Comparison of ENCODE assay signal across 8 cellular contexts in genomic region chr6:20403766-20404640, GRCh38. TPM values are rescaled to one million over a fixed set of nuclear protein-coding genes. Genes with fewer than 3 reads are reported as not detected.
DNase-seq lines count a peak whose midpoint lies in the region; ATAC-seq and TF ChIP-seq lines count a peak whose summit lies in the region.

No MANE protein-coding gene starts in this region.

- H2AK5ac ChIP-seq in H9 (ENCODE audit: insufficient read length, low read length) = no peak overlapping the region

- no peak overlapping the region for H3T11ph ChIP-seq in H9 (ENCODE audit: low read length)

- no peak overlapping the region for H4K8ac ChIP-seq in H9 (replicated peaks; ENCODE audit: insufficient read length, low read depth, low read length)

- WGBS in H9 (ENCODE audit: extremely low coverage, insufficient read length, low lambda C conversion rate) = no CpG with 5 or more reads among the region's 38 CpGs

- peaks cover 39% of the 10 kb centered on the region for H3K79me2 ChIP-seq in H9 (ENCODE audit: insufficient read depth, low read length)

- H4K91ac ChIP-seq in H9 (ENCODE audit: insufficient read length, low read depth, low read length) = no peak overlapping the region

- no peak for ATAC-seq in CD4-positive, alpha-beta T cell (ENCODE audit: poor library complexity)
- peak; percentile 18 to 27 for ATAC-seq in activated CD4-positive, CD25-positive, alpha-beta regulatory T cell treated with anti-CD3 and anti-CD28 coated beads, Interleukin-2, amount 50 U/mL, for 24 hours
- peak; percentile 17 for ATAC-seq in central memory CD8-positive, alpha-beta T cell (replicated peaks; ENCODE audit: extremely low read depth, poor library complexity, severe bottlenecking)
- ATAC-seq in lower lobe of right lung = no peak

- H2BK15ac ChIP-seq in H9 (ENCODE audit: low read depth, low read length) = no peak overlapping the region

- no peak for TF ChIP-seq CTCF in CD4-positive, alpha-beta T cell (IDR thresholded peaks at IDR 0.05)
- TF ChIP-seq CTCF in H9 (conservative IDR thresholded peaks at IDR 0.05) = no peak
- TF ChIP-seq CTCF in lower lobe of right lung (IDR thresholded peaks at IDR 0.05) = no peak

- H3K27ac ChIP-seq in CD4-positive, alpha-beta T cell (ENCODE audit: low read depth, low read length) = peak overlapping the region; percentile 85
- H3K27ac ChIP-seq in H9 (ENCODE audit: insufficient read length, low read depth, low read length) (peak overlapping the region; percentile 24), lower lobe of right lung (peak overlapping the region; percentile 81)

- POLR2A ChIA-PET in CD4-positive, alpha-beta T cell (lab: Charles Lee) = interaction anchor here (0.6 to 4.1 kb wide), 27 partner anchors 9 to 1190 kb away, joined by 3 to 179 read pairs (median 5); partner anchors contain the start of genes CDKAL1, MBOAT1 and SOX4

- no peaks in the 10 kb centered on the region for H3K9me3 Mint-ChIP-seq in CD4-positive, alpha-beta T cell
- no peaks in the 10 kb centered on the region for H3K9me3 Mint-ChIP-seq in H9
- no peaks in the 10 kb centered on the region for H3K9me3 Mint-ChIP-seq in central memory CD8-positive, alpha-beta T cell

- no peaks in the 10 kb centered on the region for H3K9me3 ChIP-seq in CD4-positive, alpha-beta T cell (ENCODE audit: control insufficient read depth, low read length)
- no peaks in the 10 kb centered on the region for H3K9me3 ChIP-seq in H9 (ENCODE audit: control insufficient read depth, low read depth, low read length)
- H3K9me3 ChIP-seq in lower lobe of right lung = no peaks in the 10 kb centered on the region

- H2BK20ac ChIP-seq in H9 (ENCODE audit: low read depth, low read length, poor library complexity, severe bottlenecking) = no peak overlapping the region

- H3K23me2 ChIP-seq in H9 (ENCODE audit: insufficient read length, low read depth, low read length, poor library complexity, severe bottlenecking) = peaks cover 12% of the 10 kb centered on the region

- no peak overlapping the region for H2AFZ ChIP-seq in H9 (ENCODE audit: low read length)

- no peak overlapping the region for H3K56ac ChIP-seq in H9 (ENCODE audit: insufficient read length, low read depth, low read length)

- H3K27me3 Mint-ChIP-seq in CD4-positive, alpha-beta T cell = no peaks in the 10 kb centered on the region
- peaks cover 3% of the 10 kb centered on the region for H3K27me3 Mint-ChIP-seq in H9 (ENCODE audit: low read depth)
- H3K27me3 Mint-ChIP-seq in central memory CD8-positive, alpha-beta T cell = no peaks in the 10 kb centered on the region

- no peaks in the 10 kb centered on the region for H3K36me3 ChIP-seq in lower lobe of right lung

- H3K4ac ChIP-seq in H9 (ENCODE audit: low read depth, low read length) = no peak overlapping the region; the same call in 1 of the 2 replicates

- peak in 9 of 10 experiments; percentile 24 to 62 (median 43) for DNase-seq in CD4-positive, alpha-beta T cell
- DNase-seq in H9 (peak; percentile 56), NCI-H146 treated with DMSO at 0.1 percent for 48 hours (lab: John Stamatoyannopoulos, UW; ENCODE audit: unreplicated experiment) (peak; percentile 9), lower lobe of right lung (no peak), posterior vena cava (ENCODE audit: low spot score) (no peak)
- peak; percentile 38 to 56 for DNase-seq in central memory CD8-positive, alpha-beta T cell (ENCODE audit: low spot score in 2 of 2)
- DNase-seq in stimulated activated CD8-positive, alpha-beta memory T cell treated with anti-CD3 and anti-CD28 coated beads, Interleukin-12 subunit alpha, Interleukin-12 subunit beta, amount 100 ng/mL, for 4 hours (ENCODE audit: low read depth) = peak; percentile 75

- H3K27ac Mint-ChIP-seq in CD4-positive, alpha-beta T cell = peak overlapping the region; percentile 90
- peak overlapping the region; percentile 92 to 99 (median 99) for H3K27ac Mint-ChIP-seq in H9
- H3K27ac Mint-ChIP-seq in central memory CD8-positive, alpha-beta T cell (ENCODE audit: low read depth) = peak overlapping the region; percentile 93

- peak overlapping the region; percentile 93 for H3K9ac ChIP-seq in H9 (ENCODE audit: extremely low read depth, insufficient read length, low read length)

- peak overlapping the region; percentile 79 for H3K4me3 ChIP-seq in lower lobe of right lung

- peak overlapping the region; percentile 95 for H3K4me3 Mint-ChIP-seq in CD4-positive, alpha-beta T cell
- peak overlapping the region; percentile 92 to 100 for H3K4me3 Mint-ChIP-seq in H9
- peak overlapping the region; percentile 86 for H3K4me3 Mint-ChIP-seq in central memory CD8-positive, alpha-beta T cell

- H3K4me2 ChIP-seq in H9 (ENCODE audit: insufficient read depth, insufficient read length, low read length) = peak overlapping the region; percentile 75

- H4K5ac ChIP-seq in H9 (ENCODE audit: insufficient read length, low read depth, low read length) = no peak overlapping the region

- peaks cover 5% of the 10 kb centered on the region for H3K79me1 ChIP-seq in H9 (ENCODE audit: insufficient read depth, low read depth, low read length, poor library complexity, severe bottlenecking)

- no peak overlapping the region for H2BK120ac ChIP-seq in H9 (ENCODE audit: low read depth, low read length, poor library complexity, severe bottlenecking)

- peak overlapping the region; percentile 90 for H3K14ac ChIP-seq in H9 (ENCODE audit: insufficient read depth, low read length)

- no peak overlapping the region for H3K23ac ChIP-seq in H9 (ENCODE audit: insufficient read length, low read depth, low read length)

- H3K18ac ChIP-seq in H9 (ENCODE audit: insufficient read length, low read depth, low read length) = peak overlapping the region; percentile 85

- no peak overlapping the region for H2BK5ac ChIP-seq in H9 (ENCODE audit: insufficient read length, low read length)

- no peaks in the 10 kb centered on the region for H3K27me3 ChIP-seq in CD4-positive, alpha-beta T cell (ENCODE audit: control insufficient read depth, insufficient read depth, low read length)
- H3K27me3 ChIP-seq in H9 (ENCODE audit: insufficient read depth, low read length) (no peaks in the 10 kb centered on the region), lower lobe of right lung (ENCODE audit: low read depth) (no peaks in the 10 kb centered on the region)

- H3K4me1 Mint-ChIP-seq in CD4-positive, alpha-beta T cell (ENCODE audit: low read depth) = peaks cover 69% of the 10 kb centered on the region
- peaks cover 20 to 29% of the 10 kb centered on the region in 2 experiments for H3K4me1 Mint-ChIP-seq in H9
- H3K4me1 Mint-ChIP-seq in central memory CD8-positive, alpha-beta T cell = peaks cover 60% of the 10 kb centered on the region

- peaks cover 23% of the 10 kb centered on the region for H3K36me3 Mint-ChIP-seq in CD4-positive, alpha-beta T cell (ENCODE audit: low read depth)
- H3K36me3 Mint-ChIP-seq in H9 (ENCODE audit: insufficient read depth in 1 of 3, low read depth in 3 of 3) = peaks cover 16 to 22% (median 18%) of the 10 kb centered on the region in 3 experiments
- peaks cover 19% of the 10 kb centered on the region for H3K36me3 Mint-ChIP-seq in central memory CD8-positive, alpha-beta T cell (ENCODE audit: insufficient read depth)

- CTCF ChIA-PET in CD4-positive, alpha-beta T cell (lab: Charles Lee) = interaction anchor here (0.6 to 1.4 kb wide), 18 partner anchors 9 to 201 kb away, joined by 3 to 18 read pairs (median 4); partner anchors contain the start of gene CDKAL1

- no peaks in the 10 kb centered on the region for H4K20me1 ChIP-seq in H9 (ENCODE audit: control insufficient read depth, insufficient read depth, insufficient read length)

- H3K4me1 ChIP-seq in H9 (ENCODE audit: insufficient read depth, low read length) = no peaks in the 10 kb centered on the region; the same call in 1 of the 2 replicates
- peaks cover 12% of the 10 kb centered on the region for H3K4me1 ChIP-seq in lower lobe of right lung

- intact Hi-C loops in CD4-positive, alpha-beta T cell (cut with DNase I, micrococcal nuclease) = loop anchor here (1.0 to 5.0 kb wide), 7 partner anchors 37 to 192 kb away; partner anchors contain the start of gene MBOAT1 (in 2 of the 2)
- intact Hi-C loops in lower lobe of right lung (cut with DNase I) (loop anchor here (10.0 kb wide), 1 partner anchor 121 kb away; no protein-coding TSS in a partner anchor), posterior vena cava (cut with DNase I) (loop anchor here in 1 of 2 donors (10.0 kb wide), 2 partner anchors 109 to 131 kb away; partner anchors contain the start of gene CDKAL1)

- H2BK12ac ChIP-seq in H9 (ENCODE audit: insufficient read length, low read depth, low read length) = no peak overlapping the region

RNA-seq across cellular contexts. Expression of gene E2F3, which starts 2.3 kb away (rescaled TPM):
- total RNA-seq in CD4-positive, alpha-beta T cell = 1 to 10 TPM; 2.7 to 2.9 TPM
- total RNA-seq in H9 (2021) (34.7 and 35.7 TPM in 2 replicates), lower lobe of right lung (9.8 TPM), posterior vena cava (1 to 10 TPM; 8.1 to 9.9 TPM)

Comparison
In these comparisons a context has a peak if more than half of its experiments do, and no peak if none do; other contexts are left out.
1. ATAC-seq: peak in activated CD4-positive, CD25-positive, alpha-beta regulatory T cell treated with anti-CD3 and anti-CD28 coated beads, Interleukin-2, amount 50 U/mL, for 24 hours (2 of 2) and central memory CD8-positive, alpha-beta T cell (single experiment); none in CD4-positive, alpha-beta T cell (single experiment) and lower lobe of right lung (0 of 2).
2. DNase-seq: peak in CD4-positive, alpha-beta T cell (9 of 10), H9 (single experiment), NCI-H146 treated with DMSO at 0.1 percent for 48 hours (single experiment), central memory CD8-positive, alpha-beta T cell (2 of 2) and stimulated activated CD8-positive, alpha-beta memory T cell treated with anti-CD3 and anti-CD28 coated beads, Interleukin-12 subunit alpha, Interleukin-12 subunit beta, amount 100 ng/mL, for 4 hours (single experiment); none in lower lobe of right lung (single experiment) and posterior vena cava (single experiment).
3. H3K27ac ChIP-seq: peak in every context shown above with its lines; median percentile 85 in CD4-positive, alpha-beta T cell; 81 in lower lobe of right lung; 24 in H9.
4. Peak in every context shown above with its lines, with median percentiles within 50 percentile points of each other: H3K27ac Mint-ChIP-seq and H3K4me3 Mint-ChIP-seq.